ENCODE assay signal across 9 cellular contexts in the genomic region with DNA sequence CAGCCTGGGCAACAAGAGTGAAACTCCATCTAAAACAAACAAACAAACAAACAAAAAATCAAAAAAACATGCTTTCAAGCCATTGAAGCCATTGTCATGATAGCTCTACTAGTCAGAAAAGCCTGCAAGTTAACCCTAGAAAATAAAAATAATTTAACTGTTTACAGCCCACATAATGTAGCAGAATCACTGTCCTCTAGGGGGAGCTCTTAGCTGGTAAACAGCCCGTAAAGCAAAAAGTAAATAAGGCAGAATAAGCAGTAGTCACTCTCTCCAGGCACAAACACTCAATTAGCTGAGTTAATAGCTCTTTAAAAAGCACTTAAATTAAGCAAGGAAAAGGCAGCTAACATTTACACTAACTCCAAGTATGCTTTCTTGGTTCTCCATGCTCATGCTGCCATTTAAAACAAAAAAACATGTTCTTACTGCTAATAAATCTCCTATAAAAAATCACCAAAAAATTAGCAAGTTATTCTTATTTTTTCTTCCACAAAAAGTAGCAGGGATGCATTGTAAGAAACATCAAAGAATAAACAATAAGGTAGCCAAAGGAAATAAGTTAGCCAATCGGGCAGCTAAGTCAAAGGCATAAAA. TPM values are rescaled to one million over a fixed set of nuclear protein-coding genes. Genes with fewer than 3 reads are reported as not detected.
DNase-seq lines count a peak whose midpoint lies in the region; ATAC-seq and TF ChIP-seq lines count a peak whose summit lies in the region.
"Had no signal": no experiment of that assay in that cellular context is flagged by ENCODE, and none has a peak within 500 bp of the region (broad histone marks: within the 10 kb centered on the region; RNA-seq: fewer than 3 reads in every experiment).

No MANE protein-coding gene starts in this region.

- H2AK5ac ChIP-seq in IMR-90 (ENCODE audit: low read depth, low read length): no peak overlapping the region

- no peaks in the 10 kb centered on the region for H4K20me1 ChIP-seq in IMR-90 (ENCODE audit: insufficient read depth, low read length)

- H4K91ac ChIP-seq in IMR-90 (ENCODE audit: insufficient read depth, low read depth, low read length): no peak overlapping the region

- H2BK15ac ChIP-seq in IMR-90 (ENCODE audit: low read depth, low read length): no peak overlapping the region

- H3K4me3 ChIP-seq in IMR-90 (ENCODE audit: insufficient read depth, low read depth, low read length) (no peak overlapping the region), suprapubic skin (no peak overlapping the region)

- no CpG with 5 or more reads among the region's 2 CpGs for WGBS in IMR-90 (ENCODE audit: extremely low coverage in 2 of 2, insufficient read length in 1 of 2), 2 experiments
- 49% methylated on average over 2 of the region's 2 CpGs for WGBS in suprapubic skin

- no peaks in the 10 kb centered on the region for H3K36me3 Mint-ChIP-seq in activated T-helper 17 cell treated with anti-CD3 and anti-CD28 coated beads, Interleukin-2, amount 50 U/mL, for 72 hours (ENCODE audit: low read depth)

- in situ Hi-C loops in IMR-90 (cut with MboI; ENCODE audit: low sequenced_read_pairs): no loop called here

- CTCF ChIA-PET in IMR-90 (lab: Yijun Ruan, JAX) (interaction anchor here (0.9 to 2.0 kb wide), 3 partner anchors 14 to 193 kb away, joined by 3 to 8 read pairs (median 8); no protein-coding TSS in a partner anchor), RWPE1 (lab: Yijun Ruan, JAX) (interaction anchor here (0.6 to 1.7 kb wide), 9 partner anchors 9 to 282 kb away, joined by 3 to 7 read pairs (median 4); no protein-coding TSS in a partner anchor)

- POLR2A ChIA-PET in IMR-90 (lab: Charles Lee; ENCODE audit: unreplicated experiment) (no interaction called here), RWPE1 (lab: Yijun Ruan, JAX; ENCODE audit: low non-redundant PET) (no interaction called here)

- H3K4me1 Mint-ChIP-seq in activated T-helper 17 cell treated with anti-CD3 and anti-CD28 coated beads, Interleukin-2, amount 50 U/mL, for 72 hours: no peaks in the 10 kb centered on the region
- H3K4me1 Mint-ChIP-seq: naive thymus-derived CD8-positive, alpha-beta T cell had no signal

- no peak overlapping the region for H3K4me2 ChIP-seq in IMR-90 (ENCODE audit: low read depth, low read length)

- no peak overlapping the region for H3K4me3 Mint-ChIP-seq in activated T-helper 17 cell treated with anti-CD3 and anti-CD28 coated beads, Interleukin-2, amount 50 U/mL, for 72 hours
- H3K4me3 Mint-ChIP-seq: naive thymus-derived CD8-positive, alpha-beta T cell had no signal

- no peak overlapping the region for H3K27ac Mint-ChIP-seq in activated T-helper 17 cell treated with anti-CD3 and anti-CD28 coated beads, Interleukin-2, amount 50 U/mL, for 72 hours
- H3K27ac Mint-ChIP-seq: naive thymus-derived CD8-positive, alpha-beta T cell had no signal

- intact Hi-C loops in IMR-90 (cut with micrococcal nuclease): no loop called here

- H3K23ac ChIP-seq in IMR-90 (ENCODE audit: low read depth, low read length): no peak overlapping the region

- no peak overlapping the region for H3K27ac ChIP-seq in IMR-90 (ENCODE audit: insufficient read depth, low read length)
- no peak overlapping the region for H3K27ac ChIP-seq in RWPE1
- H3K27ac ChIP-seq in suprapubic skin: no peak overlapping the region

- no peaks in the 10 kb centered on the region for H3K36me3 ChIP-seq in IMR-90 (ENCODE audit: control insufficient read depth, insufficient read depth, low read length)
- no peaks in the 10 kb centered on the region for H3K36me3 ChIP-seq in suprapubic skin

- peaks cover 19% of the 10 kb centered on the region for H3K27me3 Mint-ChIP-seq in activated T-helper 17 cell treated with anti-CD3 and anti-CD28 coated beads, Interleukin-2, amount 50 U/mL, for 72 hours

- H4K8ac ChIP-seq in IMR-90 (ENCODE audit: low read depth in 2 of 2, low read length in 2 of 2): no peak overlapping the region

- H3K14ac ChIP-seq in IMR-90 (replicated peaks; ENCODE audit: low read depth, low read length): no peak overlapping the region

- peak; percentile 29; the same call in 1 of the 2 replicates for TF ChIP-seq CTCF in IMR-90 (conservative IDR thresholded peaks at IDR 0.05; ENCODE audit: low read depth, low read length)
- TF ChIP-seq CTCF in RWPE1 (conservative IDR thresholded peaks at IDR 0.05; ENCODE audit: low read depth): peak; percentile 77
- peak in 1 of 2 donors; percentile 44 for TF ChIP-seq CTCF in suprapubic skin (IDR thresholded peaks at IDR 0.05)

- no peak overlapping the region for H3K9ac ChIP-seq in IMR-90 (ENCODE audit: low read depth, low read length)

- H4K5ac ChIP-seq in IMR-90 (ENCODE audit: low read depth, low read length): no peak overlapping the region

- no peak for TF ChIP-seq RAD21 in IMR-90 (IDR thresholded peaks at IDR 0.05; ENCODE audit: low read length)

- no peaks in the 10 kb centered on the region for H3K9me3 Mint-ChIP-seq in activated T-helper 17 cell treated with anti-CD3 and anti-CD28 coated beads, Interleukin-2, amount 50 U/mL, for 72 hours

- TF ChIP-seq POLR2A in IMR-90 (IDR thresholded peaks at IDR 0.05; ENCODE audit: low read depth, low read length) (no peak), suprapubic skin (IDR thresholded peaks at IDR 0.05) (no peak)

- peaks cover 12% of the 10 kb centered on the region; the same call in 1 of the 2 replicates for H3K9me3 ChIP-seq in IMR-90 (ENCODE audit: control insufficient read depth, insufficient read depth, low read length)
- no peaks in the 10 kb centered on the region for H3K9me3 ChIP-seq in suprapubic skin

- dilution Hi-C loops in IMR-90 (cut with HindIII; ENCODE audit: low sequenced_read_pairs, unreplicated experiment): no loop called here

- no peaks in the 10 kb centered on the region for H3K79me1 ChIP-seq in IMR-90 (ENCODE audit: low read depth in 1 of 2, low read length in 2 of 2)

- no peak overlapping the region for H2AK9ac ChIP-seq in IMR-90 (replicated peaks; ENCODE audit: low read depth, low read length, poor library complexity)

- H3K18ac ChIP-seq in IMR-90 (ENCODE audit: low read depth, low read length): no peak overlapping the region

- no peak for TF ChIP-seq EP300 in suprapubic skin (IDR thresholded peaks at IDR 0.05)

- no peaks in the 10 kb centered on the region for H3K27me3 ChIP-seq in IMR-90 (ENCODE audit: control insufficient read depth, insufficient read depth, low read length)
- peaks cover 21% of the 10 kb centered on the region for H3K27me3 ChIP-seq in suprapubic skin

- no peak overlapping the region for H2AFZ ChIP-seq in IMR-90 (replicated peaks; ENCODE audit: low read length, poor library complexity)

- H3K4me1 ChIP-seq in IMR-90 (ENCODE audit: control insufficient read depth, insufficient read depth, low read length): no peaks in the 10 kb centered on the region
- no peaks in the 10 kb centered on the region for H3K4me1 ChIP-seq in suprapubic skin

- no peak overlapping the region for H3K4ac ChIP-seq in IMR-90 (ENCODE audit: low read depth, low read length)

- H2BK120ac ChIP-seq in IMR-90 (ENCODE audit: low read depth, low read length): no peak overlapping the region

- H3K56ac ChIP-seq in IMR-90 (ENCODE audit: extremely low read depth, insufficient read depth, low read length): no peak overlapping the region

- H2BK5ac ChIP-seq in IMR-90 (ENCODE audit: low read depth, low read length, poor library complexity, severe bottlenecking): no peak overlapping the region

- no peaks in the 10 kb centered on the region for H3K9me1 ChIP-seq in IMR-90 (ENCODE audit: insufficient read depth, low read length)

- ATAC-seq in IMR-90 (ENCODE audit: low read depth) (no peak), HG02642 (IDR thresholded peaks at IDR 0.05; ENCODE audit: poor library complexity, unreplicated experiment) (no peak), GM21723 (IDR thresholded peaks at IDR 0.05; ENCODE audit: unreplicated experiment) (no peak)
- ATAC-seq in activated T-helper 17 cell treated with anti-CD3 and anti-CD28 coated beads, Interleukin-2, amount 50 U/mL, for 72 hours (replicated peaks): no peak
- ATAC-seq: naive thymus-derived CD8-positive, alpha-beta T cell had no signal

- DNase-seq in DMS114 treated with DMSO at 0.1 percent for 48 hours (lab: John Stamatoyannopoulos, UW; ENCODE audit: unreplicated experiment) (peak; percentile 81), IMR-90 (no peak), RWPE1 (ENCODE audit: low spot score) (peak; percentile 28), glomerular endothelial cell (ENCODE audit: extremely low read depth, low read depth, low spot score) (peak; percentile 34), suprapubic skin (ENCODE audit: low spot score in 2 of 2) (no peak)

- BruUV-seq in IMR-90 (replicated peaks; lab: Mats Ljungman, UMichigan): no TSS peak

- no peak overlapping the region for H2BK20ac ChIP-seq in IMR-90 (ENCODE audit: low read depth, low read length)

TF ChIP-seq in IMR-90, 13 proteins besides CTCF, POLR2A, EP300 and RAD21:
- TF ChIP-seq MAFK (IDR thresholded peaks at IDR 0.05; ENCODE audit: low read depth, low read length) (no peak), FOS (IDR thresholded peaks at IDR 0.05; ENCODE audit: low read depth, low read length) (no peak), CEBPB (IDR thresholded peaks at IDR 0.05; ENCODE audit: low read depth, low read length) (no peak)

RNA-seq across cellular contexts. Expression of a gene that starts 11.3 kb away (rescaled TPM):
- total RNA-seq in IMR-90 (2012; rRNA removed) (not detected in 2 replicates), glomerular endothelial cell (not detected in 2 replicates), suprapubic skin (1 to 10 TPM in 1 of 4 donors, under 1 TPM in 2, not detected in 1; 0.38 to 3.2 (median 0.86) TPM)
- polyA plus RNA-seq in IMR-90 (2012; rRNA removed): not detected in 2 replicates
- polyA plus RNA-seq in IMR-90 (2012; cell fraction: cytosol; rRNA removed): not detected in 2 replicates
- not detected in 2 replicates for polyA plus RNA-seq in IMR-90 (2012; cell fraction: nucleus; rRNA removed; ENCODE audit: low replicate concordance)
- total RNA-seq in activated T-helper 17 cell treated with anti-CD3 and anti-CD28 coated beads, Interleukin-2, amount 50 U/mL, for 72 hours: not detected
- polyA plus RNA-seq: naive thymus-derived CD8-positive, alpha-beta T cell had no signal

RNA-seq across cellular contexts. Expression of a gene that starts 43.8 kb away (rescaled TPM):
- total RNA-seq in IMR-90 (2012; rRNA removed) (not detected in 2 replicates), glomerular endothelial cell (0.10 and 1.2 TPM in 2 replicates), suprapubic skin (not detected)
- polyA plus RNA-seq in IMR-90 (2012; rRNA removed): not detected in 2 replicates
- polyA plus RNA-seq in IMR-90 (2012; cell fraction: cytosol; rRNA removed): not detected in 2 replicates
- polyA plus RNA-seq in IMR-90 (2012; cell fraction: nucleus; rRNA removed; ENCODE audit: low replicate concordance): not detected in 2 replicates
- total RNA-seq in activated T-helper 17 cell treated with anti-CD3 and anti-CD28 coated beads, Interleukin-2, amount 50 U/mL, for 72 hours: under 1 TPM in 1 of 2 donors, not detected in 1; 0.37 TPM

RNA-seq across cellular contexts. Expression of a gene that starts 50.1 kb away (rescaled TPM):
- total RNA-seq in IMR-90 (2012; rRNA removed): not detected in 2 replicates
- not detected in 2 replicates for polyA plus RNA-seq in IMR-90 (2012; rRNA removed)
- polyA plus RNA-seq in IMR-90 (2012; cell fraction: cytosol; rRNA removed): not detected in 2 replicates
- polyA plus RNA-seq in IMR-90 (2012; cell fraction: nucleus; rRNA removed; ENCODE audit: low replicate concordance): not detected in 2 replicates
- total RNA-seq in glomerular endothelial cell: not detected in 2 replicates
- not detected for total RNA-seq in suprapubic skin
- total RNA-seq in activated T-helper 17 cell treated with anti-CD3 and anti-CD28 coated beads, Interleukin-2, amount 50 U/mL, for 72 hours: not detected
- total RNA-seq: naive thymus-derived CD8-positive, alpha-beta T cell had no signal
- polyA plus RNA-seq: naive thymus-derived CD8-positive, alpha-beta T cell had no signal

Comparison
In these comparisons a context has a peak if more than half of its experiments do, and no peak if none do; other contexts are left out.
1. DNase-seq: peak in DMS114 treated with DMSO at 0.1 percent for 48 hours (single experiment), RWPE1 (single experiment) and glomerular endothelial cell (single experiment); none in IMR-90 (single experiment) and suprapubic skin (0 of 2).